Comparison of ENCODE assay signal across 1 cellular context in genomic region chr3:153614563-153614962, GRCh38.
TF ChIP-seq lines count a peak whose summit lies in the region.

No MANE protein-coding gene starts in this region.

TF ChIP-seq in GM23338, 12 proteins besides CTCF, POLR2A, EP300 and RAD21 (continued from another document):
- TF ChIP-seq NANOG (IDR thresholded peaks at IDR 0.05; ENCODE audit: borderline replicate concordance) (no peak), CREB1 (CRISPR knock-in tag; IDR thresholded peaks at IDR 0.05; ENCODE audit: low read depth) (no peak), POLR2AphosphoS5 (IDR thresholded peaks at IDR 0.05; ENCODE audit: low read depth) (no peak), REST (IDR thresholded peaks at IDR 0.05; ENCODE audit: unreplicated experiment) (no peak), ETS1 (IDR thresholded peaks at IDR 0.05) (no peak), EZH2phosphoT487 (IDR thresholded peaks at IDR 0.05; ENCODE audit: unreplicated experiment) (no peak), EZH2 (IDR thresholded peaks at IDR 0.05; ENCODE audit: low read depth, unreplicated experiment) (no peak), STAT1 (IDR thresholded peaks at IDR 0.05; ENCODE audit: unreplicated experiment) (no peak)
